In the genomic region with DNA sequence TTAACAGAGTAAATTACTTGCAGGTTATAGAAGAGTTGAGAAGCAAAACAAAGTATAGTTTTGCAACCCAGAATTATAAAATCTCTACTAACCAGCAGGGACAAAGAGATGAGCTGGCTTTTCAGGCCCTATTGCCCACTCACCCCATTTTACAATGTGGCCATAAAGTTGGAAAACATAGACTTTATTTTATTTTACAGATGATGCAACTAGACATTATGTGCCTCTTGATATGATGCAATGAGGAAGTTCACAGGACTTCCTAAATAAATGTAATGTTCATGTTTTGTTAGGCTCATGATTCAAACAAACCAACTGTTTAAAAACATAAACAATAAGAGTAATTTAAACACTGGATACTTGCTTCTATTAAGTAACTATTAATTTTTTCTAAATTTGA, we compare ENCODE assay signal across 17 cellular contexts.
A peak's percentile ranks its signal among the peaks of the same experiment; 100 is the strongest.
DNase-seq lines count a peak whose midpoint lies in the region; ATAC-seq and TF ChIP-seq lines count a peak whose summit lies in the region.
"Had no signal": no experiment of that assay in that cellular context is flagged by ENCODE, and none has a peak within 500 bp of the region (broad histone marks: within the 10 kb centered on the region; RNA-seq: fewer than 3 reads in every experiment).

No MANE protein-coding gene starts in this region.

- no peak for TF ChIP-seq POLR2A in thyroid gland (IDR thresholded peaks at IDR 0.05)

- intact Hi-C loops in OCI-LY7 (cut with micrococcal nuclease; ENCODE audit: unreplicated experiment), result no loop called here
- intact Hi-C loops in thyroid gland (cut with DNase I), result no loop called here

- peaks cover 27% of the 10 kb centered on the region for H3K4me1 Mint-ChIP-seq in stimulated activated memory B cell treated with anti-CD40 and anti-IgM and Interleukin-4, amounts not matched to agents 10 μg/mL and 1 μg/mL and 100 μg/mL, for 72 hours

- no peaks in the 10 kb centered on the region for H3K9me2 ChIP-seq in OCI-LY7 (ENCODE audit: insufficient read depth, low read length)

- no peaks in the 10 kb centered on the region for H3K27me3 ChIP-seq in thyroid gland
- H3K27me3 ChIP-seq: suprapubic skin had no signal

- H3K4me3 Mint-ChIP-seq in stimulated activated memory B cell treated with anti-CD40 and anti-IgM and Interleukin-4, amounts not matched to agents 10 μg/mL and 1 μg/mL and 100 μg/mL, for 72 hours, result no peak overlapping the region
- H3K4me3 Mint-ChIP-seq: natural killer cell treated with Interleukin-12 subunit alpha and Interleukin-12 subunit beta and Interleukin-15 and Interleukin-18, amount 100 ng/mL, for 72 hours had no signal

- TF ChIP-seq CTCF in OCI-LY7 (conservative IDR thresholded peaks at IDR 0.05; ENCODE audit: low read length) (no peak), fibroblast of pulmonary artery (IDR thresholded peaks at IDR 0.05; ENCODE audit: low read length, missing control alignments) (no peak), thyroid gland (IDR thresholded peaks at IDR 0.05) (no peak)

- BruUV-seq in OCI-LY7 (replicated peaks; lab: Mats Ljungman, UMichigan), result no TSS peak

- no peak overlapping the region for H3K4me3 ChIP-seq in OCI-LY7 (ENCODE audit: low read depth, low read length, poor library complexity, severe bottlenecking)
- no peak overlapping the region for H3K4me3 ChIP-seq in fibroblast of pulmonary artery (replicated peaks; ENCODE audit: low read depth, low read length)
- H3K4me3 ChIP-seq in thyroid gland (replicated peaks in 1 of 3), result no peak overlapping the region
- H3K4me3 ChIP-seq: suprapubic skin had no signal

- CTCF ChIA-PET in OCI-LY7 (lab: Charles Lee; ENCODE audit: unreplicated experiment), result no interaction called here

- H3K4me1 ChIP-seq in OCI-LY7 (ENCODE audit: insufficient read depth, low read length, poor library complexity, severe bottlenecking), result peaks cover 15% of the 10 kb centered on the region
- no peaks in the 10 kb centered on the region for H3K4me1 ChIP-seq in thyroid gland
- H3K4me1 ChIP-seq: suprapubic skin had no signal

- POLR2A ChIA-PET in OCI-LY7 (lab: Charles Lee), result interaction anchor here (1.6 kb wide), 1 partner anchor 9 kb away, joined by 6 read pairs; no protein-coding TSS in a partner anchor

- H3K9me3 Mint-ChIP-seq in stimulated activated memory B cell treated with anti-CD40 and anti-IgM and Interleukin-4, amounts not matched to agents 10 μg/mL and 1 μg/mL and 100 μg/mL, for 72 hours, result peaks cover 12% of the 10 kb centered on the region

- H3K9me3 ChIP-seq in OCI-LY7 (ENCODE audit: low read length) (peaks cover 14% of the 10 kb centered on the region), thyroid gland (no peaks in the 10 kb centered on the region)
- H3K9me3 ChIP-seq: suprapubic skin had no signal

- no peak overlapping the region for H3K27ac ChIP-seq in OCI-LY7 (ENCODE audit: low read depth, low read length, poor library complexity, severe bottlenecking)
- no peak overlapping the region for H3K27ac ChIP-seq in thyroid gland
- H3K27ac ChIP-seq: suprapubic skin, VCaP had no signal

- DNase-seq in SIG-M5 treated with dmso at 0.1 percent for 504 hours (lab: John Stamatoyannopoulos, UW; ENCODE audit: unreplicated experiment), result peak; percentile 2
- DNase-seq in SIG-M5 (lab: John Stamatoyannopoulos, UW), result no peak
- DNase-seq in OCI-LY7 (ENCODE audit: low spot score), result no peak
- DNase-seq in fibroblast of pulmonary artery (ENCODE audit: low read depth), result peak; percentile 65
- no peak for DNase-seq in thyroid gland
- no peak for DNase-seq in NCI-H526 treated with DMSO at 0.1 percent for 48 hours (lab: John Stamatoyannopoulos, UW)
- DNase-seq: 8988T, anterior cingulate cortex, cortex of kidney, NCI-H1417, NCI-H446 treated with DMSO at 0.1 percent for 48 hours, PC-3 had no signal

- H4K20me1 ChIP-seq in OCI-LY7 (ENCODE audit: insufficient read depth, low read length), result no peaks in the 10 kb centered on the region

- H2AFZ ChIP-seq in OCI-LY7 (ENCODE audit: low read length), result peak overlapping the region; percentile 76; the same call in 1 of the 2 replicates

- no peak for ATAC-seq in stimulated activated memory B cell treated with anti-CD40 and anti-IgM and Interleukin-4, amounts not matched to agents 10 μg/mL and 1 μg/mL and 100 μg/mL, for 72 hours
- no peak for ATAC-seq in HG03432 (IDR thresholded peaks at IDR 0.05; ENCODE audit: unreplicated experiment)
- ATAC-seq: natural killer cell treated with Interleukin-12 subunit alpha and Interleukin-12 subunit beta and Interleukin-15 and Interleukin-18, amount 100 ng/mL, for 72 hours; PC-3 had no signal

- peaks cover 19% of the 10 kb centered on the region for H3K36me3 Mint-ChIP-seq in stimulated activated memory B cell treated with anti-CD40 and anti-IgM and Interleukin-4, amounts not matched to agents 10 μg/mL and 1 μg/mL and 100 μg/mL, for 72 hours
- H3K36me3 Mint-ChIP-seq: natural killer cell treated with Interleukin-12 subunit alpha and Interleukin-12 subunit beta and Interleukin-15 and Interleukin-18, amount 100 ng/mL, for 72 hours had no signal

- H3K4me2 ChIP-seq in OCI-LY7 (ENCODE audit: low read length), result no peak overlapping the region

- H3K27ac Mint-ChIP-seq in stimulated activated memory B cell treated with anti-CD40 and anti-IgM and Interleukin-4, amounts not matched to agents 10 μg/mL and 1 μg/mL and 100 μg/mL, for 72 hours, result peak overlapping the region; percentile 25
- H3K27ac Mint-ChIP-seq: natural killer cell treated with Interleukin-12 subunit alpha and Interleukin-12 subunit beta and Interleukin-15 and Interleukin-18, amount 100 ng/mL, for 72 hours had no signal

- H3K36me3 ChIP-seq in OCI-LY7 (ENCODE audit: insufficient read depth, low read length) (peaks cover 9% of the 10 kb centered on the region; the same call in 1 of the 2 replicates), thyroid gland (no peaks in the 10 kb centered on the region)
- H3K36me3 ChIP-seq: suprapubic skin had no signal

- no peaks in the 10 kb centered on the region for H3K27me3 Mint-ChIP-seq in stimulated activated memory B cell treated with anti-CD40 and anti-IgM and Interleukin-4, amounts not matched to agents 10 μg/mL and 1 μg/mL and 100 μg/mL, for 72 hours

- H3K79me2 ChIP-seq in OCI-LY7 (ENCODE audit: insufficient read depth, low read depth, low read length), result no peaks in the 10 kb centered on the region

Comparison
In these comparisons a context has a peak if more than half of its experiments do, and no peak if none do; other contexts are left out.
1. DNase-seq: peak in SIG-M5 treated with dmso at 0.1 percent for 504 hours (single experiment) and fibroblast of pulmonary artery (single experiment); none in SIG-M5 (single experiment), OCI-LY7 (single experiment), thyroid gland (0 of 2) and NCI-H526 treated with DMSO at 0.1 percent for 48 hours (single experiment).